ENCODE assay signal across 8 cellular contexts in the genomic region with DNA sequence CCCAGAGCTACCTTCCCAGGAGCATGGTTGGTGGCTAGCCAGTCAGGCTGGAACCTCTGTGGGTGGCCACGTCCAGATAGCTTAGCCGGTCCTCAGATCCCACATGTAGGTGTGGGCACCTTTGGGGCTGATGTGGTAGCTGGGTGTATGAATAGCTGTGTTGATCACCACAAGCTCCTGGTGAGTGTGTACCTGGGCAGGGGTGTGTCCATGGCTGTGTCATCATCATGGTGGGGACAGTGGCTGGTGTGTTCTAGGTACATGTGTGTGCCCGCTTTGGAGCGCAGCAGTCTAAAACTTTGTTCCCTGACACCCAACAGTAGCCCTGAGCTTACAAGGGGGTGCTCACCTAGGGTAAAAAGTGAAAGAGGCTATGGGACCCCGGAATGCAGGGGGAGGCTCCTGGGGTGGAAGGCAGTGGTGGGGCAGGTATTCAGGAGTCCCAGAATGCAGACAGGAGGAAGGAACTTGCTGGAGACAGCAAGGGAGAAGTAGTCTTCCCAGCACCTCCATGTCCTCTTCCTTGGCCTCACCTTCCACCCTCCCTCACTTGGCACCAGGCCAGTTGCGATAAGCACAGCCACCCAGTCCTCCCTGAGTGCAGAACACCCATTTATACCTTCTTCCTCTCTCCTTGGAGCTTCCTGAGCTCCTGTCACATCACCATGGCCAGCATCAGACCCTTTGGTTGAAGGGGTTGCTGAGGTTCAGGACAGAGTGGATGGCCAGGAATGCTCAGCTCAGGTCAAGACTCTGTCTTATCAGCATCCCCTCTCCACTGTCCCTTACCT. TPM values are rescaled to one million over a fixed set of nuclear protein-coding genes. Genes with fewer than 3 reads are reported as not detected.
DNase-seq lines count a peak whose midpoint lies in the region; ATAC-seq lines count a peak whose summit lies in the region.

No MANE protein-coding gene starts in this region.

- peaks cover 13% of the 10 kb centered on the region for H3K9me3 ChIP-seq in KOPT-K1 (ENCODE audit: insufficient read depth, low read length, poor library complexity, severe bottlenecking)

- DNase-seq in activated naive CD4-positive, alpha-beta T cell treated with anti-CD3 and anti-CD28 coated beads, Interleukin-2, amount 50 U/mL, for 72 hours (ENCODE audit: low spot score in 2 of 2) = no peak
- DNase-seq in kidney tubule cell (ENCODE audit: low spot score) (peak; percentile 35), sciatic nerve (ENCODE audit: low spot score) (no peak)
- DNase-seq in stimulated activated naive CD8-positive, alpha-beta T cell treated with anti-CD3 and anti-CD28 coated beads, Interleukin-15, amount 100 ng/mL, for 72 hours = peak in 1 of 2 donors; percentile 56

- H3K27ac Mint-ChIP-seq in activated naive CD4-positive, alpha-beta T cell treated with anti-CD3 and anti-CD28 coated beads, Interleukin-2, amount 50 U/mL, for 72 hours = peak overlapping the region; percentile 98 to 99
- H3K27ac Mint-ChIP-seq in stimulated activated naive CD8-positive, alpha-beta T cell treated with anti-CD3 and anti-CD28 coated beads, Interleukin-15, amount 100 ng/mL, for 72 hours = peak overlapping the region; percentile 97 to 100

- H3K27ac ChIP-seq in KOPT-K1 (ENCODE audit: low read depth, low read length, poor library complexity, severe bottlenecking) = peak overlapping the region; percentile 98

- H3K36me3 Mint-ChIP-seq in activated naive CD4-positive, alpha-beta T cell treated with anti-CD3 and anti-CD28 coated beads, Interleukin-2, amount 50 U/mL, for 72 hours = peaks cover 79 to 85% of the 10 kb centered on the region in 2 donors

- intact Hi-C loops in sciatic nerve (cut with DNase I) = loop anchor here (2.0 kb wide), 1 partner anchor 38 kb away; no protein-coding TSS in a partner anchor

- H3K36me3 ChIP-seq in KOPT-K1 (ENCODE audit: insufficient read depth, low read length) = peaks cover 61% of the 10 kb centered on the region

- H3K4me1 Mint-ChIP-seq in stimulated activated naive CD8-positive, alpha-beta T cell treated with anti-CD3 and anti-CD28 coated beads, Interleukin-15, amount 100 ng/mL, for 72 hours = peaks cover 29% of the 10 kb centered on the region

- ATAC-seq in activated naive CD4-positive, alpha-beta T cell treated with anti-CD3 and anti-CD28 coated beads, Interleukin-2, amount 50 U/mL, for 72 hours = peak in 1 of 2 donors; percentile 6
- ATAC-seq in stimulated activated naive CD8-positive, alpha-beta T cell treated with anti-CD3 and anti-CD28 coated beads, Interleukin-15, amount 100 ng/mL, for 72 hours = no peak
- ATAC-seq in GM21576 (IDR thresholded peaks at IDR 0.05; ENCODE audit: unreplicated experiment) = no peak
- ATAC-seq in GM18511 (IDR thresholded peaks at IDR 0.05; ENCODE audit: unreplicated experiment) = no peak
- no peak for ATAC-seq in GM19035 (IDR thresholded peaks at IDR 0.05; ENCODE audit: unreplicated experiment)
- ATAC-seq in sciatic nerve = no peak

- no peaks in the 10 kb centered on the region for H3K9me3 Mint-ChIP-seq in activated naive CD4-positive, alpha-beta T cell treated with anti-CD3 and anti-CD28 coated beads, Interleukin-2, amount 50 U/mL, for 72 hours
- H3K9me3 Mint-ChIP-seq in stimulated activated naive CD8-positive, alpha-beta T cell treated with anti-CD3 and anti-CD28 coated beads, Interleukin-15, amount 100 ng/mL, for 72 hours = no peaks in the 10 kb centered on the region

- H3K4me3 Mint-ChIP-seq in stimulated activated naive CD8-positive, alpha-beta T cell treated with anti-CD3 and anti-CD28 coated beads, Interleukin-15, amount 100 ng/mL, for 72 hours = peak overlapping the region; percentile 89 to 99

- no peaks in the 10 kb centered on the region for H3K27me3 Mint-ChIP-seq in stimulated activated naive CD8-positive, alpha-beta T cell treated with anti-CD3 and anti-CD28 coated beads, Interleukin-15, amount 100 ng/mL, for 72 hours

RNA-seq across cellular contexts. Expression of gene CISH, which starts 1.2 kb away (rescaled TPM):
- 100 to 1,000 TPM; 222 to 258 TPM for total RNA-seq in activated naive CD4-positive, alpha-beta T cell treated with anti-CD3 and anti-CD28 coated beads, Interleukin-2, amount 50 U/mL, for 72 hours
- total RNA-seq in sciatic nerve = 10.6 TPM

RNA-seq across cellular contexts. Expression of gene MAPKAPK3, which starts 6.6 kb away (rescaled TPM):
- 100 to 1,000 TPM in 1 of 2 donors, 10 to 100 TPM in 1; 94.3 to 153 TPM for total RNA-seq in activated naive CD4-positive, alpha-beta T cell treated with anti-CD3 and anti-CD28 coated beads, Interleukin-2, amount 50 U/mL, for 72 hours
- total RNA-seq in sciatic nerve = 19.5 TPM

RNA-seq across cellular contexts. Expression of gene HEMK1, which starts 41.1 kb away (rescaled TPM):
- 10 to 100 TPM; 69.7 to 74.6 TPM for total RNA-seq in activated naive CD4-positive, alpha-beta T cell treated with anti-CD3 and anti-CD28 coated beads, Interleukin-2, amount 50 U/mL, for 72 hours
- 21.3 TPM for total RNA-seq in sciatic nerve

RNA-seq across cellular contexts. Expression of gene C3orf18, which starts 42.8 kb away (rescaled TPM):
- total RNA-seq in activated naive CD4-positive, alpha-beta T cell treated with anti-CD3 and anti-CD28 coated beads, Interleukin-2, amount 50 U/mL, for 72 hours = 10 to 100 TPM; 21.4 to 42.4 TPM
- 16.1 TPM for total RNA-seq in sciatic nerve

Comparison
In these comparisons a context has a peak if more than half of its experiments do, and no peak if none do; other contexts are left out.
1. RNA of gene CISH, which starts 1.2 kb away (total RNA-seq): 222 to 258 TPM in activated naive CD4-positive, alpha-beta T cell treated with anti-CD3 and anti-CD28 coated beads, Interleukin-2, amount 50 U/mL, for 72 hours; 10.6 TPM in sciatic nerve (single experiment); every median in the first group is over 10 times any median in the second.